In genomic region chr12:6375269-6376078, GRCh38 we compare ENCODE assay signal across 8 cellular contexts. TPM values are rescaled to one million over a fixed set of nuclear protein-coding genes. Genes with fewer than 3 reads are reported as not detected.
A peak's percentile ranks its signal among the peaks of the same experiment; 100 is the strongest.
DNase-seq lines count a peak whose midpoint lies in the region.

Gene SCNN1A (minus strand): TSS chr12:6375563. CDS start chr12:6374783, 780 bp downstream.

- intact Hi-C loops in posterior vena cava (cut with DNase I): no loop called here

- H3K4me3 ChIP-seq in esophagus (ENCODE audit: low read depth in 1 of 2, low read length in 2 of 2) (peak within 1 kb of the TSS; percentile 64 to 73), trophoblast cell (ENCODE audit: low read depth, low read length) (no peak within 1 kb of the TSS)

- H3K27me3 ChIP-seq in esophagus (ENCODE audit: control insufficient read depth in 1 of 2, insufficient read depth in 2 of 2, low read length in 2 of 2) (no peaks in the 10 kb centered on the region), trophoblast cell (ENCODE audit: insufficient read depth, low read length) (no peaks in the 10 kb centered on the region)

- peak within 1 kb of the TSS; percentile 51 for H3K18ac ChIP-seq in trophoblast cell (ENCODE audit: low read length)

- 57 to 72% methylated on average over 15 of the region's 15 CpGs for WGBS in esophagus, 2 donors
- WGBS in trophoblast cell (ENCODE audit: extremely low coverage, insufficient coverage, insufficient read length): no CpG with 5 or more reads among the region's 15 CpGs

- H3K79me1 ChIP-seq in trophoblast cell (ENCODE audit: low read length): peaks cover 24% of the 10 kb centered on the region

- peak within 1 kb of the TSS; percentile 36 for H3K4me2 ChIP-seq in trophoblast cell (ENCODE audit: low read length)

- peak within 1 kb of the TSS; percentile 35 for H2BK5ac ChIP-seq in trophoblast cell (ENCODE audit: low read depth, low read length, poor library complexity)

- H3K79me2 ChIP-seq in trophoblast cell (ENCODE audit: control insufficient read depth, insufficient read depth, low read length, poor library complexity): no peaks in the 10 kb centered on the region

- peak within 1 kb of the TSS; percentile 60 for H2AK5ac ChIP-seq in trophoblast cell (ENCODE audit: low read length)

- H3K9ac ChIP-seq in trophoblast cell (ENCODE audit: low read length): no peak within 1 kb of the TSS

- DNase-seq in ELF-1 (ENCODE audit: low read depth, low spot score) (peak; percentile 97), NCI-H510A treated with DMSO at 0.1 percent for 48 hours (lab: John Stamatoyannopoulos, UW) (peak; percentile 74), trophoblast cell (no peak), HuH-7 (ENCODE audit: low spot score) (no peak), NK-92 (lab: John Stamatoyannopoulos, UW; ENCODE audit: unreplicated experiment) (no peak), posterior vena cava (ENCODE audit: low spot score) (no peak), AG20443 (ENCODE audit: low spot score) (no peak)

- peak within 1 kb of the TSS; percentile 95 to 98 for H3K27ac ChIP-seq in esophagus (ENCODE audit: low read depth in 2 of 2, low read length in 1 of 2)
- H3K27ac ChIP-seq in trophoblast cell (ENCODE audit: low read depth, low read length): peak within 1 kb of the TSS; percentile 52

- no peaks in the 10 kb centered on the region for H3K9me3 ChIP-seq in esophagus (ENCODE audit: control insufficient read depth in 2 of 2, insufficient read depth in 1 of 2, low read depth in 1 of 2, low read length in 1 of 2)
- H3K9me3 ChIP-seq in trophoblast cell (ENCODE audit: insufficient read depth, low read depth, low read length): peaks cover 1% of the 10 kb centered on the region

- no peak within 1 kb of the TSS for H4K12ac ChIP-seq in trophoblast cell (ENCODE audit: low read depth, low read length)

- peak within 1 kb of the TSS; percentile 42 for H4K8ac ChIP-seq in trophoblast cell (ENCODE audit: low read depth, low read length)

- no peak within 1 kb of the TSS for H3K23ac ChIP-seq in trophoblast cell (ENCODE audit: low read length)

- peak within 1 kb of the TSS; percentile 7 for H2AFZ ChIP-seq in trophoblast cell (ENCODE audit: insufficient read depth, low read length, poor library complexity)

- H4K91ac ChIP-seq in trophoblast cell (ENCODE audit: low read depth, low read length): peak within 1 kb of the TSS; percentile 74

- peak within 1 kb of the TSS; percentile 23 for H3K4ac ChIP-seq in trophoblast cell (ENCODE audit: low read depth, low read length)

- H3K36me3 ChIP-seq in esophagus (ENCODE audit: control insufficient read depth in 2 of 2, insufficient read depth in 2 of 2, low read length in 1 of 2) (no peaks in the 10 kb centered on the region), trophoblast cell (ENCODE audit: control insufficient read depth in 1 of 2, insufficient read depth in 2 of 2, low read length in 2 of 2) (no peaks in the 10 kb centered on the region)

- peaks cover 8 to 31% of the 10 kb centered on the region in 2 donors for H3K4me1 ChIP-seq in esophagus (ENCODE audit: control insufficient read depth in 2 of 2, insufficient read depth in 2 of 2, low read length in 1 of 2)
- H3K4me1 ChIP-seq in trophoblast cell (ENCODE audit: control insufficient read depth in 1 of 2, insufficient read depth in 2 of 2, low read length in 2 of 2): peaks cover 42 to 56% of the 10 kb centered on the region in 2 experiments

- peak within 1 kb of the TSS; percentile 12 for H2BK120ac ChIP-seq in trophoblast cell (ENCODE audit: insufficient read depth, low read length, poor library complexity)

- peak within 1 kb of the TSS; percentile 61 for H3K14ac ChIP-seq in trophoblast cell (ENCODE audit: low read length)

- H2BK12ac ChIP-seq in trophoblast cell (ENCODE audit: low read length): peak within 1 kb of the TSS; percentile 87

RNA-seq across cellular contexts. Expression of gene SCNN1A, which starts in this region (rescaled TPM):
- 100 to 1,000 TPM in 1 of 2 donors, 10 to 100 TPM in 1; 98.7 to 126 TPM for polyA plus RNA-seq in esophagus
- 2.3 and 2.7 TPM in 2 replicates for polyA plus RNA-seq in trophoblast cell (2013)
- total RNA-seq in posterior vena cava: 1 to 10 TPM; 1.9 to 3.3 TPM

Comparison
In these comparisons a context has a peak if more than half of its experiments do, and no peak if none do; other contexts are left out.
1. DNase-seq: peak in ELF-1 (single experiment) and NCI-H510A treated with DMSO at 0.1 percent for 48 hours (single experiment); none in trophoblast cell (0 of 2), HuH-7 (single experiment), NK-92 (single experiment), posterior vena cava (single experiment) and AG20443 (single experiment).